ENCODE assay signal across 8 cellular contexts in the genomic region with DNA sequence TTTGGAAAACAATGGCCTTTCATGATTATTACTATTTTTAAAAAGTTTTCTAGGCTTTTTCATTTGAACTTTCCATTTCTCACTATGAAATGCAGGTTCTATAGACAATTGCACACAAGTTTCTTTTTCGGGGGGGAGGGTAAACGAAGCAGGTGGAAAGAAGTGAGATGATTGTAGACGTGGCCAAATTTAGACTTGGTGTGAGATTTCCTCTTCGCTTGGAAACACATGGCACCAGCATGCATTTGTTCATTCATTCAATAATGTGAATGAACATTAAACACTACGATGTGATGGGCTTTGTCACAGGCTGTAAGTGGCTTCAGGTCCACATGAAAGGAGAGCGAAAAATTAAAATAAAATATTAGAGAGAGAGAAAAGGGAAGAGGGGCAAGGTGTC. TPM values are rescaled to one million over a fixed set of nuclear protein-coding genes. Genes with fewer than 3 reads are reported as not detected.
DNase-seq lines count a peak whose midpoint lies in the region; ATAC-seq, FAIRE-seq and TF ChIP-seq lines count a peak whose summit lies in the region.

No MANE protein-coding gene starts in this region.

- ATAC-seq in GM19452 (IDR thresholded peaks at IDR 0.05; ENCODE audit: unreplicated experiment), result peak; percentile 22
- ATAC-seq in HG03457 (IDR thresholded peaks at IDR 0.05; ENCODE audit: unreplicated experiment), result no peak

- no peak for TF ChIP-seq CTCF in H1 (IDR thresholded peaks at IDR 0.05; ENCODE audit: control extremely low read depth in 1 of 3, insufficient read depth in 1 of 3, low read depth in 1 of 3, low read length in 3 of 3)

- no peak for FAIRE-seq in H1 (lab: Jason Lieb, UNC)

- no peak overlapping the region for H2AFZ ChIP-seq in H1 (ENCODE audit: low read length)

- H4K8ac ChIP-seq in H1 (ENCODE audit: extremely low read depth, insufficient read depth, low read length), result no peak overlapping the region

- no peaks in the 10 kb centered on the region for H3K36me3 ChIP-seq in BLaER1 treated with 17β-estradiol and CSF1 and Interleukin-3, amounts not matched to agents 10 nM and 100 nM
- H3K36me3 ChIP-seq in HUES6 (ENCODE audit: control insufficient read depth, insufficient read depth, low read length) (no peaks in the 10 kb centered on the region), H1 (ENCODE audit: control insufficient read depth in 2 of 4, insufficient read depth in 4 of 4, low read length in 3 of 4) (no peaks in the 10 kb centered on the region)

- H3K23me2 ChIP-seq in H1 (ENCODE audit: low read depth, low read length), result peaks cover 4% of the 10 kb centered on the region; the same call in 1 of the 2 replicates

- H3K56ac ChIP-seq in H1 (replicated peaks; ENCODE audit: insufficient read length, low read depth, low read length), result no peak overlapping the region

- no peak overlapping the region for H4K91ac ChIP-seq in H1 (replicated peaks; ENCODE audit: insufficient read length, low read length)

- CTCF ChIA-PET in H1 (lab: Charles Lee; ENCODE audit: partially characterized antibody), result interaction anchor here (2.8 to 2.9 kb wide), 2 partner anchors 9 to 34 kb away, joined by 8 to 14 read pairs; no protein-coding TSS in a partner anchor

- H4K20me1 ChIP-seq in BLaER1 treated with 17β-estradiol and CSF1 and Interleukin-3, amounts not matched to agents 10 nM and 100 nM, result no peaks in the 10 kb centered on the region
- H4K20me1 ChIP-seq in H1 (replicated peaks in 1 of 2; ENCODE audit: control insufficient read depth in 1 of 2, insufficient read depth in 2 of 2, low read length in 2 of 2), result no peaks in the 10 kb centered on the region

- TF ChIP-seq POLR2A in H1 (IDR thresholded peaks at IDR 0.05; ENCODE audit: control extremely low read depth in 1 of 2, low read depth in 2 of 2, low read length in 2 of 2), result no peak

- H2BK120ac ChIP-seq in H1 (replicated peaks; ENCODE audit: low read depth, low read length), result no peak overlapping the region

- H4K5ac ChIP-seq in H1 (ENCODE audit: insufficient read length, low read depth, low read length), result no peak overlapping the region

- no peak for TF ChIP-seq EP300 in H1 (IDR thresholded peaks at IDR 0.05; ENCODE audit: borderline replicate concordance in 1 of 2, low read depth in 2 of 2, low read length in 2 of 2)

- no peak overlapping the region for H3K14ac ChIP-seq in H1 (ENCODE audit: insufficient read length)

- no peaks in the 10 kb centered on the region for H3K9me3 ChIP-seq in BLaER1 treated with 17β-estradiol and CSF1 and Interleukin-3, amounts not matched to agents 10 nM and 100 nM (replicated peaks in 1 of 11)
- H3K9me3 ChIP-seq in HUES6 (ENCODE audit: control insufficient read depth, insufficient read depth, low read depth, low read length) (no peaks in the 10 kb centered on the region), H1 (ENCODE audit: insufficient read depth in 2 of 2, low read depth in 1 of 2, low read length in 1 of 2) (no peaks in the 10 kb centered on the region)

- peak overlapping the region; percentile 57 to 78 (median 66) for H3K4me3 ChIP-seq in BLaER1 treated with 17β-estradiol and CSF1 and Interleukin-3, amounts not matched to agents 10 nM and 100 nM
- H3K4me3 ChIP-seq in HUES6 (ENCODE audit: low read depth, low read length) (peak overlapping the region; percentile 69), H1 (ENCODE audit: extremely low read depth in 1 of 4, insufficient read depth in 2 of 4, low read depth in 3 of 4, low read length in 4 of 4) (peak overlapping the region; percentile 64 to 76 (median 72); a peak in 5 of 8 replicates)

- no peak for TF ChIP-seq RAD21 in H1 (IDR thresholded peaks at IDR 0.05 in 1 of 2, conservative IDR thresholded peaks at IDR 0.05 in 1 of 2; ENCODE audit: low read depth in 2 of 2, low read length in 2 of 2)

- DNase-seq in H1 (ENCODE audit: low read depth in 1 of 2, low spot score in 2 of 2) (no peak), retina (peak; percentile 65), NCI-H187 (lab: John Stamatoyannopoulos, UW) (no peak), NCI-H2029 treated with DMSO at 0.1 percent for 48 hours (lab: John Stamatoyannopoulos, UW) (no peak)

- H3K4me1 ChIP-seq in BLaER1 treated with 17β-estradiol and CSF1 and Interleukin-3, amounts not matched to agents 10 nM and 100 nM, result peaks cover 21 to 52% (median 44%) of the 10 kb centered on the region in 10 experiments
- peaks cover 34% of the 10 kb centered on the region for H3K4me1 ChIP-seq in HUES6 (ENCODE audit: control insufficient read depth, insufficient read depth, low read length)
- H3K4me1 ChIP-seq in H1 (replicated peaks in 1 of 4; ENCODE audit: control insufficient read depth in 3 of 4, insufficient read depth in 4 of 4, low read length in 3 of 4), result peaks cover 5 to 14% (median 10%) of the 10 kb centered on the region in 4 experiments; a peak in 6 of 7 replicates

- no peaks in the 10 kb centered on the region; the same call in 1 of the 2 replicates for H3K79me1 ChIP-seq in H1 (ENCODE audit: low read depth, low read length)

- no peak overlapping the region; the same call in 1 of the 2 replicates for H2AK5ac ChIP-seq in H1 (ENCODE audit: low read depth, low read length)

- H2BK12ac ChIP-seq in H1 (ENCODE audit: low read depth, low read length), result peak overlapping the region; percentile 70; the same call in 1 of the 2 replicates

- WGBS in H1 (ENCODE audit: extremely low coverage in 1 of 2, insufficient coverage in 1 of 2, insufficient read length in 1 of 2, insufficient replicate concordance in 2 of 2, low coverage in 1 of 2, low lambda C conversion rate in 2 of 2, missing lambda C conversion rate in 1 of 2), 2 experiments, result 55% methylated on average over 6 of the region's 6 CpGs; no CpG with 5 or more reads in 1 of the 2 experiments

- peak overlapping the region; percentile 83; the same call in 1 of the 2 replicates for H2BK20ac ChIP-seq in H1 (ENCODE audit: low read length)

- H3K27me3 ChIP-seq in BLaER1 treated with 17β-estradiol and CSF1 and Interleukin-3, amounts not matched to agents 10 nM and 100 nM, result peaks cover 0 to 10% (median 0%) of the 10 kb centered on the region in 11 experiments; a peak in 3 of 22 replicates
- H3K27me3 ChIP-seq in HUES6 (ENCODE audit: control insufficient read depth, insufficient read depth, low read length) (no peaks in the 10 kb centered on the region), H1 (replicated peaks in 1 of 4; ENCODE audit: control insufficient read depth in 3 of 4, extremely low read depth in 1 of 4, insufficient read depth in 3 of 4, low read length in 3 of 4) (no peaks in the 10 kb centered on the region)

- H3K4ac ChIP-seq in H1 (replicated peaks; ENCODE audit: insufficient read length, low read depth, low read length), result peak overlapping the region; percentile 80

- H3K18ac ChIP-seq in H1 (ENCODE audit: extremely low read depth, low read length), result peak overlapping the region; percentile 85

- peak overlapping the region; percentile 70 to 89 (median 85) for H3K4me2 ChIP-seq in BLaER1 treated with 17β-estradiol and CSF1 and Interleukin-3, amounts not matched to agents 10 nM and 100 nM
- peak overlapping the region; percentile 78 to 98 for H3K4me2 ChIP-seq in H1 (ENCODE audit: insufficient read depth in 1 of 2, low read depth in 2 of 2, low read length in 2 of 2)

- POLR2A ChIA-PET in H1 (lab: Charles Lee; ENCODE audit: partially characterized antibody), result interaction anchor here (0.6 to 1.6 kb wide), 9 partner anchors 9 to 441 kb away, joined by 3 to 10 read pairs (median 4); partner anchors contain the start of gene GAP43

- H3K23ac ChIP-seq in H1 (ENCODE audit: insufficient read length), result no peak overlapping the region

- H3K79me2 ChIP-seq in H1 (ENCODE audit: control insufficient read depth in 1 of 2, insufficient read depth in 2 of 2, low read length in 2 of 2), result no peaks in the 10 kb centered on the region

- peak overlapping the region in 10 of 11 experiments; percentile 89 to 98 (median 94); a peak in 20 of 22 replicates for H3K27ac ChIP-seq in BLaER1 treated with 17β-estradiol and CSF1 and Interleukin-3, amounts not matched to agents 10 nM and 100 nM
- H3K27ac ChIP-seq in HUES6 (ENCODE audit: low read depth, low read length) (peak overlapping the region; percentile 97), H1 (ENCODE audit: low read depth, low read length) (peak overlapping the region; percentile 82)

- H2BK15ac ChIP-seq in H1 (ENCODE audit: low read length), result peak overlapping the region; percentile 25; the same call in 1 of the 2 replicates

- peak overlapping the region; percentile 81 to 95 (median 91); a peak in 21 of 22 replicates for H3K9ac ChIP-seq in BLaER1 treated with 17β-estradiol and CSF1 and Interleukin-3, amounts not matched to agents 10 nM and 100 nM
- H3K9ac ChIP-seq in HUES6 (ENCODE audit: low read length), result peak overlapping the region; percentile 94
- peak overlapping the region in 2 of 4 experiments; percentile 64 to 83; a peak in 4 of 7 replicates for H3K9ac ChIP-seq in H1 (replicated peaks in 1 of 4; ENCODE audit: extremely low read depth in 1 of 4, low read depth in 3 of 4, low read length in 3 of 4)

- H2BK5ac ChIP-seq in H1 (ENCODE audit: low read depth, low read length), result 0 out of 2 replicates have a peak overlapping the region, but pooled peaks have one; percentile 76

TF ChIP-seq in H1, 55 proteins besides CTCF, POLR2A, EP300 and RAD21:
- TF ChIP-seq CREB1 (IDR thresholded peaks at IDR 0.05) (no peak), BRCA1 (IDR thresholded peaks at IDR 0.05; ENCODE audit: low read depth, low read length) (no peak), ASH2L (IDR thresholded peaks at IDR 0.05; ENCODE audit: low read length) (no peak), KDM4A (IDR thresholded peaks at IDR 0.05; ENCODE audit: low read depth, low read length, severe bottlenecking) (no peak), MAX (IDR thresholded peaks at IDR 0.05) (peak; percentile 29; the same call in 1 of the 2 replicates), KDM1A (IDR thresholded peaks at IDR 0.05; ENCODE audit: borderline replicate concordance, low read length) (no peak)

RNA-seq across cellular contexts. Expression of gene GAP43, which starts 35.9 kb away (rescaled TPM):
- 21.9 and 22.6 TPM in 2 replicates for total RNA-seq in H1 (2021; fragmentation: NEBNext Ultra II Directional; extraction: Animal tissue kit (Norgen Biotek cat#: 25700))
- 9.6 and 11.2 TPM in 2 replicates for polyA plus RNA-seq in H1 (2011; rRNA removed)
- polyA plus RNA-seq in H1 (2011; cell fraction: cytosol; rRNA removed), result 18.4 TPM
- 7.7 TPM for polyA plus RNA-seq in H1 (2011; cell fraction: nucleus; rRNA removed)
- 17.7 to 22.9 TPM (median 19.6 TPM) in 4 replicates for polyA plus RNA-seq in H1 (2012, experiment 1 of 2)
- polyA plus RNA-seq in H1 (2012, experiment 2 of 2), result 13.7 TPM
- 39.1 TPM for polyA plus RNA-seq in H1 (2013, experiment 1 of 2)
- polyA plus RNA-seq in H1 (2013, experiment 2 of 2), result 36.9 TPM
- polyA minus RNA-seq in H1 (2011; rRNA and poly(A)+ RNA removed), result 4.2 and 4.9 TPM in 2 replicates
- 4.2 TPM for polyA minus RNA-seq in H1 (2011; cell fraction: cytosol; rRNA and poly(A)+ RNA removed)
- 3.8 TPM for polyA minus RNA-seq in H1 (2011; cell fraction: nucleus; rRNA and poly(A)+ RNA removed)
